8 cellular contexts compared by ENCODE assay signal in genomic region chr5:109407913-109408312, GRCh38. TPM values are rescaled to one million over a fixed set of nuclear protein-coding genes. Genes with fewer than 3 reads are reported as not detected.
DNase-seq lines count a peak whose midpoint lies in the region; TF ChIP-seq lines count a peak whose summit lies in the region.

No MANE protein-coding gene starts in this region.

- peaks cover 3% of the 10 kb centered on the region; the same call in 1 of the 2 replicates for H4K20me1 ChIP-seq in MM.1S (ENCODE audit: insufficient read depth, low read length)

- CTCF ChIA-PET in CD4-positive, alpha-beta memory T cell (lab: Charles Lee; ENCODE audit: partially characterized antibody): no interaction called here

- H3K27me3 Mint-ChIP-seq in CD4-positive, alpha-beta memory T cell: peaks cover 0 to 3% of the 10 kb centered on the region in 2 donors
- H3K27me3 Mint-ChIP-seq in nephron progenitor cell (ENCODE audit: low read depth, poor library complexity): no peaks in the 10 kb centered on the region

- POLR2A ChIA-PET in CD4-positive, alpha-beta memory T cell (lab: Charles Lee; ENCODE audit: partially characterized antibody): interaction anchor here (1.2 kb wide), 1 partner anchor 1026 kb away, joined by 3 read pairs; the partner anchor contains the start of gene FBXL17

- H3K79me2 ChIP-seq in MM.1S (ENCODE audit: low read length): peaks cover 59% of the 10 kb centered on the region

- H3K27ac ChIP-seq in CD4-positive, alpha-beta memory T cell (ENCODE audit: low read depth, low read length): peak overlapping the region; percentile 97
- peak overlapping the region; percentile 97; the same call in 1 of the 2 replicates for H3K27ac ChIP-seq in MM.1S (ENCODE audit: low read length)

- H3K9me2 ChIP-seq in MM.1S (replicated peaks; ENCODE audit: insufficient read depth, low read length): no peaks in the 10 kb centered on the region

- H3K4me3 ChIP-seq in CD4-positive, alpha-beta memory T cell (ENCODE audit: low read length in 2 of 2): peak overlapping the region; percentile 95 to 96
- H3K4me3 ChIP-seq in MM.1S (ENCODE audit: low read length) (peak overlapping the region; percentile 56), cardiac fibroblast (replicated peaks in 1 of 2; ENCODE audit: low read depth in 2 of 2, low read length in 2 of 2) (peak overlapping the region; percentile 86)

- peaks cover 66% of the 10 kb centered on the region for H3K4me1 ChIP-seq in CD4-positive, alpha-beta memory T cell (ENCODE audit: insufficient read depth, low read length)
- H3K4me1 ChIP-seq in MM.1S (ENCODE audit: low read length): peaks cover 16% of the 10 kb centered on the region

- H3K9me3 ChIP-seq in CD4-positive, alpha-beta memory T cell (ENCODE audit: control insufficient read depth in 1 of 2, low read length in 2 of 2): no peaks in the 10 kb centered on the region
- H3K9me3 ChIP-seq in MM.1S (replicated peaks; ENCODE audit: insufficient read depth, low read length): no peaks in the 10 kb centered on the region

- H3K27ac Mint-ChIP-seq in CD4-positive, alpha-beta memory T cell: peak overlapping the region; percentile 61 to 100 (median 99)
- peak overlapping the region; percentile 77 for H3K27ac Mint-ChIP-seq in nephron progenitor cell

- intact Hi-C loops in CD4-positive, alpha-beta memory T cell (cut with micrococcal nuclease): loop anchor here (2.0 to 5.0 kb wide), 3 partner anchors 15 to 51 kb away; no protein-coding TSS in a partner anchor

- peaks cover 0 to 4% (median 0%) of the 10 kb centered on the region in 8 donors for H3K9me3 Mint-ChIP-seq in CD4-positive, alpha-beta memory T cell
- H3K9me3 Mint-ChIP-seq in nephron progenitor cell: peaks cover 31% of the 10 kb centered on the region

- no peak overlapping the region for H2AFZ ChIP-seq in MM.1S (ENCODE audit: low read length)

- H3K4me2 ChIP-seq in MM.1S (ENCODE audit: low read depth, low read length): peak overlapping the region; percentile 78

- peak overlapping the region; percentile 84 to 100 (median 98) for H3K4me3 Mint-ChIP-seq in CD4-positive, alpha-beta memory T cell
- H3K4me3 Mint-ChIP-seq in nephron progenitor cell: peak overlapping the region; percentile 100

- peak overlapping the region; percentile 92; the same call in 1 of the 2 replicates for H3K9ac ChIP-seq in MM.1S (ENCODE audit: low read length)

- DNase-seq in CD4-positive, alpha-beta memory T cell: no peak
- DNase-seq in MM.1S (no peak), cardiac fibroblast (ENCODE audit: low read depth in 2 of 2) (peak in 1 of 2 donors; percentile 17), nephron progenitor cell (no peak), NCI-H345 treated with DMSO at 0.1 percent for 48 hours (lab: John Stamatoyannopoulos, UW; ENCODE audit: unreplicated experiment) (no peak), cortex of kidney (lab: John Stamatoyannopoulos, UW) (no peak), NCI-H1436 (lab: John Stamatoyannopoulos, UW) (no peak), ecto neural progenitor cell (ENCODE audit: low spot score) (no peak)

- H3K27me3 ChIP-seq in CD4-positive, alpha-beta memory T cell (ENCODE audit: insufficient read depth, low read length): no peaks in the 10 kb centered on the region
- no peaks in the 10 kb centered on the region for H3K27me3 ChIP-seq in MM.1S (replicated peaks; ENCODE audit: insufficient read depth, low read length)

- TF ChIP-seq CTCF in MM.1S (IDR thresholded peaks at IDR 0.05; ENCODE audit: low read length) (no peak), cardiac fibroblast (IDR thresholded peaks at IDR 0.05; ENCODE audit: low read depth, low read length) (no peak), nephron progenitor cell (IDR thresholded peaks at IDR 0.05) (no peak)

- no peaks in the 10 kb centered on the region for H3K36me3 ChIP-seq in CD4-positive, alpha-beta memory T cell (ENCODE audit: insufficient read depth, low read length)
- no peaks in the 10 kb centered on the region for H3K36me3 ChIP-seq in MM.1S (replicated peaks; ENCODE audit: insufficient read depth, low read length)

- peaks cover 13 to 33% of the 10 kb centered on the region in 2 donors for H3K36me3 Mint-ChIP-seq in CD4-positive, alpha-beta memory T cell
- H3K36me3 Mint-ChIP-seq in nephron progenitor cell (ENCODE audit: low read depth): peaks cover 28% of the 10 kb centered on the region

- peaks cover 21% of the 10 kb centered on the region for H3F3A ChIP-seq in MM.1S (ENCODE audit: insufficient read depth, low read length)

- peaks cover 37 to 82% (median 48%) of the 10 kb centered on the region in 4 donors for H3K4me1 Mint-ChIP-seq in CD4-positive, alpha-beta memory T cell
- peaks cover 42% of the 10 kb centered on the region for H3K4me1 Mint-ChIP-seq in nephron progenitor cell

RNA-seq across cellular contexts. Expression of gene PJA2, which starts 1.9 kb away (rescaled TPM):
- total RNA-seq in CD4-positive, alpha-beta memory T cell: 10 to 100 TPM; 90.0 to 90.6 TPM
- polyA plus RNA-seq in CD4-positive, alpha-beta memory T cell: 10 to 100 TPM; 57.2 to 60.0 TPM
